ENCODE assay signal across 1 cellular context in the genomic region with DNA sequence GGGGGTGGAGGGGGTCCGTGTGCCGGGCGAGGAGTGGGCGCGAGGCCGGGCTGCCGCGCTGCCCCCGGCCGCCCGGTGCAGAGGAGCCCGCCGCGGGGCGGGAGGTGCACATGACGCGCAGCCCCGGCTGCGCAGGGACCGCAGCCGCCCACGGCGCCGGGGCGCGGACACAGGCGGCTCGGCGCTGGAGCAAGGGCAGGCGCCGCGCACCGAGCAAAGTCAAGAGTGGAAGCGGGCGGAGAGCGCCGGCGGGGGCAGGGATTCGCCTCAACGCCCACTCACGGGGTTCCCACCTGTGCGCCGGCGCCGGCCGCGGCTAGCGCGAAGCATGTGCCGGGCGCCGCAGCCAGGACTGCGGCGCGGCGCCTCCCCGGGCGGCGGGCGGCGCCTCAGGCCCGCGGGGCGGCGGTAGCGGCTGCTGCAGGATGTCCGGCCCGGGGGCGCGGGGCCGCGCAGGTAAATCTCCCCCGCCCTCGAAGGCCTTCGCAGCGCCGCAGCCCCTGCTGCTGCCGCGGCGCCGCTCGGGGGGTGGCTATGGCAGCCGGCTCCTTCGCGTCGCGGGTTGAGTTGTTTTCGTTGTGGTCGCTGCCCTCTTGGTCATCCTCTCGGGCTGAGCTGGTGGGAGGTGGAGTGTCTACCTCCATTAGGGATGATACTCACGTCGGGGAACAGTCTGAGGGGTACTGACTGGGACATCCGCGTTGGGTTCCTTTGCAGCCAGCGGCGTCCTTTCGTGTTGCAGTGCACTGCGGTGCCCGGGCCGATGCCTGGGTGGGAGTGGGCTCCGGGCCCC.
A peak's percentile ranks its signal among the peaks of the same experiment; 100 is the strongest.
TF ChIP-seq lines count a peak whose summit lies in the region.

No MANE protein-coding gene starts in this region.

TF ChIP-seq in HepG2, 621 proteins besides CTCF, POLR2A, EP300 and RAD21 (continued from another document):
- TF ChIP-seq, protein P1, sequence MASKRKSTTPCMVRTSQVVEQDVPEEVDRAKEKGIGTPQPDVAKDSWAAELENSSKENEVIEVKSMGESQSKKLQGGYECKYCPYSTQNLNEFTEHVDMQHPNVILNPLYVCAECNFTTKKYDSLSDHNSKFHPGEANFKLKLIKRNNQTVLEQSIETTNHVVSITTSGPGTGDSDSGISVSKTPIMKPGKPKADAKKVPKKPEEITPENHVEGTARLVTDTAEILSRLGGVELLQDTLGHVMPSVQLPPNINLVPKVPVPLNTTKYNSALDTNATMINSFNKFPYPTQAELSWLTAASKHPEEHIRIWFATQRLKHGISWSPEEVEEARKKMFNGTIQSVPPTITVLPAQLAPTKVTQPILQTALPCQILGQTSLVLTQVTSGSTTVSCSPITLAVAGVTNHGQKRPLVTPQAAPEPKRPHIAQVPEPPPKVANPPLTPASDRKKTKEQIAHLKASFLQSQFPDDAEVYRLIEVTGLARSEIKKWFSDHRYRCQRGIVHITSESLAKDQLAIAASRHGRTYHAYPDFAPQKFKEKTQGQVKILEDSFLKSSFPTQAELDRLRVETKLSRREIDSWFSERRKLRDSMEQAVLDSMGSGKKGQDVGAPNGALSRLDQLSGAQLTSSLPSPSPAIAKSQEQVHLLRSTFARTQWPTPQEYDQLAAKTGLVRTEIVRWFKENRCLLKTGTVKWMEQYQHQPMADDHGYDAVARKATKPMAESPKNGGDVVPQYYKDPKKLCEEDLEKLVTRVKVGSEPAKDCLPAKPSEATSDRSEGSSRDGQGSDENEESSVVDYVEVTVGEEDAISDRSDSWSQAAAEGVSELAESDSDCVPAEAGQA (IDR thresholded peaks at IDR 0.05; ENCODE audit: low read depth), result no peak
- TF ChIP-seq, protein P1 (CRISPR knock-in tag; IDR thresholded peaks at IDR 0.05; ENCODE audit: borderline replicate concordance), result 0 out of 2 replicates have a peak, but pooled peaks have one; percentile 33
- TF ChIP-seq GABPB1 (CRISPR knock-in tag; IDR thresholded peaks at IDR 0.05), result peak; percentile 51; the same call in 1 of the 2 replicates
- TF ChIP-seq, protein P2, sequence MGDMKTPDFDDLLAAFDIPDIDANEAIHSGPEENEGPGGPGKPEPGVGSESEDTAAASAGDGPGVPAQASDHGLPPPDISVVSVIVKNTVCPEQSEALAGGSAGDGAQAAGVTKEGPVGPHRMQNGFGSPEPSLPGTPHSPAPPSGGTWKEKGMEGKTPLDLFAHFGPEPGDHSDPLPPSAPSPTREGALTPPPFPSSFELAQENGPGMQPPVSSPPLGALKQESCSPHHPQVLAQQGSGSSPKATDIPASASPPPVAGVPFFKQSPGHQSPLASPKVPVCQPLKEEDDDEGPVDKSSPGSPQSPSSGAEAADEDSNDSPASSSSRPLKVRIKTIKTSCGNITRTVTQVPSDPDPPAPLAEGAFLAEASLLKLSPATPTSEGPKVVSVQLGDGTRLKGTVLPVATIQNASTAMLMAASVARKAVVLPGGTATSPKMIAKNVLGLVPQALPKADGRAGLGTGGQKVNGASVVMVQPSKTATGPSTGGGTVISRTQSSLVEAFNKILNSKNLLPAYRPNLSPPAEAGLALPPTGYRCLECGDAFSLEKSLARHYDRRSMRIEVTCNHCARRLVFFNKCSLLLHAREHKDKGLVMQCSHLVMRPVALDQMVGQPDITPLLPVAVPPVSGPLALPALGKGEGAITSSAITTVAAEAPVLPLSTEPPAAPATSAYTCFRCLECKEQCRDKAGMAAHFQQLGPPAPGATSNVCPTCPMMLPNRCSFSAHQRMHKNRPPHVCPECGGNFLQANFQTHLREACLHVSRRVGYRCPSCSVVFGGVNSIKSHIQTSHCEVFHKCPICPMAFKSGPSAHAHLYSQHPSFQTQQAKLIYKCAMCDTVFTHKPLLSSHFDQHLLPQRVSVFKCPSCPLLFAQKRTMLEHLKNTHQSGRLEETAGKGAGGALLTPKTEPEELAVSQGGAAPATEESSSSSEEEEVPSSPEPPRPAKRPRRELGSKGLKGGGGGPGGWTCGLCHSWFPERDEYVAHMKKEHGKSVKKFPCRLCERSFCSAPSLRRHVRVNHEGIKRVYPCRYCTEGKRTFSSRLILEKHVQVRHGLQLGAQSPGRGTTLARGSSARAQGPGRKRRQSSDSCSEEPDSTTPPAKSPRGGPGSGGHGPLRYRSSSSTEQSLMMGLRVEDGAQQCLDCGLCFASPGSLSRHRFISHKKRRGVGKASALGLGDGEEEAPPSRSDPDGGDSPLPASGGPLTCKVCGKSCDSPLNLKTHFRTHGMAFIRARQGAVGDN (CRISPR knock-in tag; IDR thresholded peaks at IDR 0.05), result peak; percentile 52
- peak; percentile 16 for TF ChIP-seq YEATS4 (CRISPR knock-in tag; IDR thresholded peaks at IDR 0.05; ENCODE audit: borderline replicate concordance)
- no peak; the same call in 1 of the 2 replicates for TF ChIP-seq PHF8 (CRISPR knock-in tag; IDR thresholded peaks at IDR 0.05)
- TF ChIP-seq HNRNPLL (IDR thresholded peaks at IDR 0.05; ENCODE audit: low read depth, low read length, poor library complexity, severe bottlenecking), result peak; percentile 93
- TF ChIP-seq NR2F1 (CRISPR knock-in tag; IDR thresholded peaks at IDR 0.05), result no peak
- TF ChIP-seq, protein P3, sequence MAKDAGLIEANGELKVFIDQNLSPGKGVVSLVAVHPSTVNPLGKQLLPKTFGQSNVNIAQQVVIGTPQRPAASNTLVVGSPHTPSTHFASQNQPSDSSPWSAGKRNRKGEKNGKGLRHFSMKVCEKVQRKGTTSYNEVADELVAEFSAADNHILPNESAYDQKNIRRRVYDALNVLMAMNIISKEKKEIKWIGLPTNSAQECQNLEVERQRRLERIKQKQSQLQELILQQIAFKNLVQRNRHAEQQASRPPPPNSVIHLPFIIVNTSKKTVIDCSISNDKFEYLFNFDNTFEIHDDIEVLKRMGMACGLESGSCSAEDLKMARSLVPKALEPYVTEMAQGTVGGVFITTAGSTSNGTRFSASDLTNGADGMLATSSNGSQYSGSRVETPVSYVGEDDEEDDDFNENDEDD (CRISPR knock-in tag; IDR thresholded peaks at IDR 0.05; ENCODE audit: borderline replicate concordance), result peak; percentile 37; the same call in 1 of the 2 replicates
- peak; percentile 98 for TF ChIP-seq ZNF777 (CRISPR knock-in tag; IDR thresholded peaks at IDR 0.05)
- no peak for TF ChIP-seq ZNF839 (CRISPR knock-in tag; IDR thresholded peaks at IDR 0.05; ENCODE audit: borderline replicate concordance)
